2 cellular contexts compared by ENCODE assay signal in genomic region chr19:16623066-16623465, GRCh38.
TF ChIP-seq lines count a peak whose summit lies in the region.

No MANE protein-coding gene starts in this region.

TF ChIP-seq in GM23338, 12 proteins besides CTCF, POLR2A, EP300 and RAD21:
- TF ChIP-seq STAT1 (IDR thresholded peaks at IDR 0.05; ENCODE audit: unreplicated experiment) (no peak), ZNF331 (CRISPR knock-in tag; IDR thresholded peaks at IDR 0.05; ENCODE audit: low read depth) (no peak), JUNB (IDR thresholded peaks at IDR 0.05; ENCODE audit: unreplicated experiment) (no peak), ZNF114 (CRISPR knock-in tag; IDR thresholded peaks at IDR 0.05) (no peak), EZH2phosphoT487 (IDR thresholded peaks at IDR 0.05; ENCODE audit: unreplicated experiment) (no peak), POLR2AphosphoS5 (IDR thresholded peaks at IDR 0.05; ENCODE audit: low read depth) (no peak), EZH2 (IDR thresholded peaks at IDR 0.05; ENCODE audit: low read depth, unreplicated experiment) (no peak), REST (IDR thresholded peaks at IDR 0.05; ENCODE audit: unreplicated experiment) (no peak), CREB1 (CRISPR knock-in tag; IDR thresholded peaks at IDR 0.05; ENCODE audit: low read depth) (no peak)

TF ChIP-seq in H1, 55 proteins besides CTCF, POLR2A, EP300 and RAD21:
- no peak for TF ChIP-seq TEAD4 (IDR thresholded peaks at IDR 0.05; ENCODE audit: low read depth, low read length)
- TF ChIP-seq POU5F1 (IDR thresholded peaks at IDR 0.05; ENCODE audit: low read depth, low read length): no peak
- TF ChIP-seq RFX5 (IDR thresholded peaks at IDR 0.05; ENCODE audit: borderline replicate concordance, low read depth, low read length): no peak
- no peak for TF ChIP-seq SP2 (IDR thresholded peaks at IDR 0.05; ENCODE audit: low read length)
- TF ChIP-seq CBX5 (IDR thresholded peaks at IDR 0.05; ENCODE audit: low read depth, low read length): no peak
- no peak for TF ChIP-seq RNF2 (IDR thresholded peaks at IDR 0.05; ENCODE audit: borderline replicate concordance, low read depth, low read length, missing control alignments, poor library complexity, severe bottlenecking)
- no peak for TF ChIP-seq BRCA1 (IDR thresholded peaks at IDR 0.05; ENCODE audit: low read depth, low read length)
- TF ChIP-seq BACH1 (IDR thresholded peaks at IDR 0.05; ENCODE audit: low read length): no peak
- no peak for TF ChIP-seq NRF1 (IDR thresholded peaks at IDR 0.05; ENCODE audit: low read depth, low read length)
- no peak for TF ChIP-seq CBX8 (IDR thresholded peaks at IDR 0.05; ENCODE audit: borderline replicate concordance, low read depth, low read length)
- TF ChIP-seq CHD1 (IDR thresholded peaks at IDR 0.05; ENCODE audit: low read depth, low read length): no peak
- TF ChIP-seq SIN3A (conservative IDR thresholded peaks at IDR 0.05 in 1 of 2, IDR thresholded peaks at IDR 0.05 in 1 of 2; ENCODE audit: low read depth in 1 of 2, low read length in 2 of 2): no peak
- no peak for TF ChIP-seq MAFK (IDR thresholded peaks at IDR 0.05; ENCODE audit: low read depth, low read length)
- no peak for TF ChIP-seq KDM4A (IDR thresholded peaks at IDR 0.05; ENCODE audit: low read depth, low read length, severe bottlenecking)
- no peak for TF ChIP-seq POLR2AphosphoS5 (IDR thresholded peaks at IDR 0.05; ENCODE audit: low read depth, low read length)
- TF ChIP-seq, protein P1, sequence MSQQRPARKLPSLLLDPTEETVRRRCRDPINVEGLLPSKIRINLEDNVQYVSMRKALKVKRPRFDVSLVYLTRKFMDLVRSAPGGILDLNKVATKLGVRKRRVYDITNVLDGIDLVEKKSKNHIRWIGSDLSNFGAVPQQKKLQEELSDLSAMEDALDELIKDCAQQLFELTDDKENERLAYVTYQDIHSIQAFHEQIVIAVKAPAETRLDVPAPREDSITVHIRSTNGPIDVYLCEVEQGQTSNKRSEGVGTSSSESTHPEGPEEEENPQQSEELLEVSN (IDR thresholded peaks at IDR 0.05): no peak
- no peak for TF ChIP-seq SAP30 (IDR thresholded peaks at IDR 0.05; ENCODE audit: insufficient read depth, insufficient replicate concordance, low read length)
- no peak for TF ChIP-seq KDM1A (IDR thresholded peaks at IDR 0.05; ENCODE audit: borderline replicate concordance, low read length)
